12 cellular contexts compared by ENCODE assay signal in genomic region chr1:204103121-204103741, GRCh38. TPM values are rescaled to one million over a fixed set of nuclear protein-coding genes. Genes with fewer than 3 reads are reported as not detected.
A peak's percentile ranks its signal among the peaks of the same experiment; 100 is the strongest.
DNase-seq lines count a peak whose midpoint lies in the region; ATAC-seq, FAIRE-seq and TF ChIP-seq lines count a peak whose summit lies in the region.
"Had no signal": no experiment of that assay in that cellular context is flagged by ENCODE, and none has a peak within 500 bp of the region (broad histone marks: within the 10 kb centered on the region; RNA-seq: fewer than 3 reads in every experiment).

No MANE protein-coding gene starts in this region.

- no peaks in the 10 kb centered on the region for H3K36me3 ChIP-seq in CD8-positive, alpha-beta memory T cell (ENCODE audit: insufficient read depth, low read length)
- H3K36me3 ChIP-seq in PC-3 (ENCODE audit: low read depth, low read length) (no peaks in the 10 kb centered on the region), H1 (ENCODE audit: control insufficient read depth in 2 of 4, insufficient read depth in 4 of 4, low read length in 3 of 4) (no peaks in the 10 kb centered on the region), pancreas (no peaks in the 10 kb centered on the region)

- no peak overlapping the region for H3K14ac ChIP-seq in H1 (ENCODE audit: insufficient read length)

- DNase-seq in CD8-positive, alpha-beta memory T cell = no peak
- no peak for DNase-seq in PC-3
- no peak for DNase-seq in H1 (ENCODE audit: low read depth in 1 of 2, low spot score in 2 of 2)
- DNase-seq in pancreas = no peak
- DNase-seq in GM13976 (ENCODE audit: low spot score) = no peak
- no peak for DNase-seq in D721Med (ENCODE audit: insufficient read length, low spot score)
- DNase-seq: erythroblast, MV-4-11, naive B cell had no signal

- peaks cover 90% of the 10 kb centered on the region for H3K79me2 ChIP-seq in PC-3 (ENCODE audit: low read length)
- peaks cover 37 to 99% of the 10 kb centered on the region in 2 experiments for H3K79me2 ChIP-seq in H1 (ENCODE audit: control insufficient read depth in 1 of 2, insufficient read depth in 2 of 2, low read length in 2 of 2)

- H4K91ac ChIP-seq in H1 (replicated peaks; ENCODE audit: insufficient read length, low read length) = no peak overlapping the region

- no peak overlapping the region for H3K4me3 ChIP-seq in CD8-positive, alpha-beta memory T cell (ENCODE audit: low read length)
- peak overlapping the region; percentile 38; the same call in 1 of the 2 replicates for H3K4me3 ChIP-seq in PC-3 (ENCODE audit: low read length)
- H3K4me3 ChIP-seq in H1 (ENCODE audit: extremely low read depth in 1 of 4, insufficient read depth in 2 of 4, low read depth in 3 of 4, low read length in 4 of 4) = no peak overlapping the region
- H3K4me3 ChIP-seq in pancreas = no peak overlapping the region

- peaks cover 45 to 62% (median 55%) of the 10 kb centered on the region in 3 donors for H3K4me1 Mint-ChIP-seq in CD8-positive, alpha-beta memory T cell

- peaks cover 39% of the 10 kb centered on the region for H3K79me1 ChIP-seq in H1 (ENCODE audit: low read depth, low read length)

- H3K18ac ChIP-seq in H1 (ENCODE audit: extremely low read depth, low read length) = no peak overlapping the region

- no peaks in the 10 kb centered on the region for H4K20me1 ChIP-seq in PC-3 (ENCODE audit: low read length)
- H4K20me1 ChIP-seq in H1 (replicated peaks in 1 of 2; ENCODE audit: control insufficient read depth in 1 of 2, insufficient read depth in 2 of 2, low read length in 2 of 2) = peaks cover 42 to 48% of the 10 kb centered on the region in 2 experiments

- TF ChIP-seq CTCF in PC-3 (conservative IDR thresholded peaks at IDR 0.05; ENCODE audit: low read depth, low read length) (no peak), H1 (IDR thresholded peaks at IDR 0.05; ENCODE audit: control extremely low read depth in 1 of 3, insufficient read depth in 1 of 3, low read depth in 1 of 3, low read length in 3 of 3) (no peak), pancreas (IDR thresholded peaks at IDR 0.05) (no peak), GM13976 (IDR thresholded peaks at IDR 0.05; ENCODE audit: borderline replicate concordance, control extremely low read depth, extremely low read depth, insufficient read depth, missing control alignments) (no peak), D721Med (IDR thresholded peaks at IDR 0.05; ENCODE audit: insufficient read depth, missing control alignments) (no peak)

- H3K27ac ChIP-seq in CD8-positive, alpha-beta memory T cell (ENCODE audit: low read depth, low read length) = peak overlapping the region; percentile 54
- H3K27ac ChIP-seq in PC-3 (ENCODE audit: low read length) = peak overlapping the region; percentile 97
- H3K27ac ChIP-seq in H1 (ENCODE audit: low read depth, low read length) = no peak overlapping the region
- peak overlapping the region in 3 of 4 donors; percentile 24 to 52 (median 31) for H3K27ac ChIP-seq in pancreas

- no peaks in the 10 kb centered on the region for H3K9me3 Mint-ChIP-seq in CD8-positive, alpha-beta memory T cell
- H3K9me3 Mint-ChIP-seq: naive B cell had no signal

- POLR2A ChIA-PET in CD8-positive, alpha-beta memory T cell (lab: Charles Lee) = no interaction called here
- POLR2A ChIA-PET in PC-3 (lab: Charles Lee; ENCODE audit: unreplicated experiment) (no interaction called here), H1 (lab: Charles Lee; ENCODE audit: partially characterized antibody) (interaction anchor here (1.3 to 2.8 kb wide), 2 partner anchors 24 to 29 kb away, joined by 5 to 12 read pairs; no protein-coding TSS in a partner anchor)

- H3F3A ChIP-seq in PC-3 (ENCODE audit: low read length, unreplicated experiment) = peaks cover 16% of the 10 kb centered on the region

- H2BK15ac ChIP-seq in H1 (ENCODE audit: low read length) = 0 out of 2 replicates have a peak overlapping the region, but pooled peaks have one; percentile 0

- TF ChIP-seq EP300 in H1 (IDR thresholded peaks at IDR 0.05; ENCODE audit: borderline replicate concordance in 1 of 2, low read depth in 2 of 2, low read length in 2 of 2) = no peak

- no peaks in the 10 kb centered on the region for H3K27me3 Mint-ChIP-seq in CD8-positive, alpha-beta memory T cell

- FAIRE-seq in H1 (lab: Jason Lieb, UNC) (no peak), pancreas (lab: Jason Lieb, UNC) (no peak), D721Med (lab: Jason Lieb, UNC) (no peak)
- FAIRE-seq: G401.6 had no signal

- H3K56ac ChIP-seq in H1 (replicated peaks; ENCODE audit: insufficient read length, low read depth, low read length) = no peak overlapping the region

- peak overlapping the region; percentile 12 to 87 (median 78) for H3K4me3 Mint-ChIP-seq in CD8-positive, alpha-beta memory T cell

- in situ Hi-C loops in GM13976 (cut with MboI; ENCODE audit: low sequenced_read_pairs, unreplicated experiment) = no loop called here

- no peaks in the 10 kb centered on the region for H3K9me3 ChIP-seq in CD8-positive, alpha-beta memory T cell (ENCODE audit: low read length)
- H3K9me3 ChIP-seq in PC-3 (ENCODE audit: low read length) (no peaks in the 10 kb centered on the region), H1 (ENCODE audit: insufficient read depth in 2 of 2, low read depth in 1 of 2, low read length in 1 of 2) (no peaks in the 10 kb centered on the region), pancreas (no peaks in the 10 kb centered on the region)

- H2BK5ac ChIP-seq in H1 (ENCODE audit: low read depth, low read length) = peak overlapping the region; percentile 14; the same call in 1 of the 2 replicates

- H2BK120ac ChIP-seq in H1 (replicated peaks; ENCODE audit: low read depth, low read length) = no peak overlapping the region

- H3K23me2 ChIP-seq in H1 (ENCODE audit: low read depth, low read length) = no peaks in the 10 kb centered on the region; the same call in 1 of the 2 replicates

- no peak overlapping the region for H2AFZ ChIP-seq in PC-3 (ENCODE audit: low read length)
- H2AFZ ChIP-seq in H1 (ENCODE audit: low read length) = no peak overlapping the region

- 81% methylated on average over 4 of the region's 4 CpGs; no CpG with 5 or more reads in 1 of the 2 experiments for WGBS in H1 (ENCODE audit: extremely low coverage in 1 of 2, insufficient coverage in 1 of 2, insufficient read length in 1 of 2, insufficient replicate concordance in 2 of 2, low coverage in 1 of 2, low lambda C conversion rate in 2 of 2, missing lambda C conversion rate in 1 of 2), 2 experiments
- WGBS in pancreas, 2 donors = 71 to 74% methylated on average over 4 of the region's 4 CpGs

- H2BK12ac ChIP-seq in H1 (ENCODE audit: low read depth, low read length) = peak overlapping the region; percentile 1; the same call in 1 of the 2 replicates

- H2BK20ac ChIP-seq in H1 (ENCODE audit: low read length) = peak overlapping the region; percentile 63; the same call in 1 of the 2 replicates

- peak overlapping the region; percentile 17 for H3K4ac ChIP-seq in H1 (replicated peaks; ENCODE audit: insufficient read length, low read depth, low read length)

- no peak for TF ChIP-seq POLR2A in H1 (IDR thresholded peaks at IDR 0.05; ENCODE audit: control extremely low read depth in 1 of 2, low read depth in 2 of 2, low read length in 2 of 2)

- TSS peak; percentile 49 for BruUV-seq in PC-3 (replicated peaks; lab: Mats Ljungman, UMichigan)

- peak overlapping the region; percentile 82 for H3K9ac ChIP-seq in PC-3 (ENCODE audit: low read length)
- H3K9ac ChIP-seq in H1 (replicated peaks in 1 of 4; ENCODE audit: extremely low read depth in 1 of 4, low read depth in 3 of 4, low read length in 3 of 4) = no peak overlapping the region

- no peak overlapping the region; the same call in 1 of the 2 replicates for H2AK5ac ChIP-seq in H1 (ENCODE audit: low read depth, low read length)

- TF ChIP-seq RAD21 in H1 (IDR thresholded peaks at IDR 0.05 in 1 of 2, conservative IDR thresholded peaks at IDR 0.05 in 1 of 2; ENCODE audit: low read depth in 2 of 2, low read length in 2 of 2) = no peak

- H3K36me3 Mint-ChIP-seq in CD8-positive, alpha-beta memory T cell = no peaks in the 10 kb centered on the region
- H3K36me3 Mint-ChIP-seq: naive B cell had no signal

- H4K5ac ChIP-seq in H1 (ENCODE audit: insufficient read length, low read depth, low read length) = no peak overlapping the region

- ATAC-seq in PC-3 (peak; percentile 1; the same call in 1 of the 2 replicates), pancreas (peak in 1 of 4 donors; percentile 5), HG02798 (IDR thresholded peaks at IDR 0.05; ENCODE audit: poor library complexity, unreplicated experiment) (no peak), HG03439 (IDR thresholded peaks at IDR 0.05; ENCODE audit: unreplicated experiment) (no peak)

- peaks cover 42% of the 10 kb centered on the region for H3K4me1 ChIP-seq in CD8-positive, alpha-beta memory T cell (ENCODE audit: insufficient read depth, low read length)
- peaks cover 58% of the 10 kb centered on the region for H3K4me1 ChIP-seq in PC-3 (ENCODE audit: insufficient read depth, low read length)
- H3K4me1 ChIP-seq in H1 (replicated peaks in 1 of 4; ENCODE audit: control insufficient read depth in 3 of 4, insufficient read depth in 4 of 4, low read length in 3 of 4) = peaks cover 26 to 56% (median 34%) of the 10 kb centered on the region in 4 experiments
- peaks cover 6 to 30% (median 20%) of the 10 kb centered on the region in 3 donors for H3K4me1 ChIP-seq in pancreas

- CTCF ChIA-PET in CD8-positive, alpha-beta memory T cell (lab: Charles Lee) = interaction anchor here (1.2 kb wide), 1 partner anchor 26 kb away, joined by 6 read pairs; no protein-coding TSS in a partner anchor
- CTCF ChIA-PET in PC-3 (lab: Charles Lee) = interaction anchor here (1.1 to 1.2 kb wide), 2 partner anchors 23 to 29 kb away, joined by 3 read pairs; no protein-coding TSS in a partner anchor
- CTCF ChIA-PET in H1 (lab: Charles Lee; ENCODE audit: partially characterized antibody) = interaction anchor here (1.0 to 2.3 kb wide), 9 partner anchors 10 to 230 kb away, joined by 3 to 11 read pairs (median 4); no protein-coding TSS in a partner anchor

- H3K9me2 ChIP-seq in PC-3 (replicated peaks; ENCODE audit: low read length) = no peaks in the 10 kb centered on the region

- H3K27me3 ChIP-seq in CD8-positive, alpha-beta memory T cell (ENCODE audit: insufficient read depth, low read length, poor library complexity, severe bottlenecking) = no peaks in the 10 kb centered on the region
- H3K27me3 ChIP-seq in PC-3 (ENCODE audit: low read length) = no peaks in the 10 kb centered on the region
- H3K27me3 ChIP-seq in H1 (replicated peaks in 1 of 4; ENCODE audit: control insufficient read depth in 3 of 4, extremely low read depth in 1 of 4, insufficient read depth in 3 of 4, low read length in 3 of 4) = no peaks in the 10 kb centered on the region
- H3K27me3 ChIP-seq in pancreas = no peaks in the 10 kb centered on the region

- peak overlapping the region; percentile 73 for H3K4me2 ChIP-seq in PC-3 (ENCODE audit: low read length)
- peak overlapping the region in 1 of 2 experiments; percentile 19; a peak in 2 of 4 replicates for H3K4me2 ChIP-seq in H1 (ENCODE audit: insufficient read depth in 1 of 2, low read depth in 2 of 2, low read length in 2 of 2)

- peak overlapping the region; percentile 74 to 98 (median 94) for H3K27ac Mint-ChIP-seq in CD8-positive, alpha-beta memory T cell

- intact Hi-C loops in PC-3 (cut with micrococcal nuclease) (loop anchor here (2.0 kb wide), 1 partner anchor 28 kb away; no protein-coding TSS in a partner anchor), pancreas (cut with DNase I) (no loop called here)

- H3K23ac ChIP-seq in H1 (ENCODE audit: insufficient read length) = no peak overlapping the region

- no peak overlapping the region for H4K8ac ChIP-seq in H1 (ENCODE audit: extremely low read depth, insufficient read depth, low read length)

RNA-seq across cellular contexts. Expression of gene SOX13, which starts 30.3 kb away (rescaled TPM):
- total RNA-seq in CD8-positive, alpha-beta memory T cell = 1 to 10 TPM; 3.1 TPM
- 5.5 TPM for polyA plus RNA-seq in CD8-positive, alpha-beta memory T cell
- 81.9 and 93.1 TPM in 2 replicates for total RNA-seq in PC-3 (2014; rRNA removed)
- total RNA-seq in H1 (2021; fragmentation: NEBNext Ultra II Directional; extraction: Animal tissue kit (Norgen Biotek cat#: 25700)) = 173 and 180 TPM in 2 replicates
- 113 and 169 TPM in 2 replicates for polyA plus RNA-seq in H1 (2011; rRNA removed)
- polyA plus RNA-seq in H1 (2011; cell fraction: cytosol; rRNA removed) = 96.2 TPM
- polyA plus RNA-seq in H1 (2011; cell fraction: nucleus; rRNA removed) = 219 TPM
- polyA plus RNA-seq in H1 (2012, experiment 1 of 2) = 59.8 to 90.9 TPM (median 83.4 TPM) in 4 replicates
- polyA plus RNA-seq in H1 (2012, experiment 2 of 2) = 63.6 TPM
- 44.3 TPM for polyA plus RNA-seq in H1 (2013, experiment 1 of 2)
- polyA plus RNA-seq in H1 (2013, experiment 2 of 2) = 44.2 TPM
- 81.6 and 128 TPM in 2 replicates for polyA minus RNA-seq in H1 (2011; rRNA and poly(A)+ RNA removed)
- 90.1 TPM for polyA minus RNA-seq in H1 (2011; cell fraction: cytosol; rRNA and poly(A)+ RNA removed)
- polyA minus RNA-seq in H1 (2011; cell fraction: nucleus; rRNA and poly(A)+ RNA removed) = 162 TPM
- total RNA-seq in pancreas = 10 to 100 TPM; 12.0 to 27.2 (median 18.0) TPM
- polyA plus RNA-seq in pancreas = 10 to 100 TPM; 16.9 to 17.1 TPM

RNA-seq across cellular contexts. Expression of gene ETNK2, which starts 48.6 kb away (rescaled TPM):
- total RNA-seq in CD8-positive, alpha-beta memory T cell = 1 to 10 TPM in 1 of 2 experiments, under 1 TPM in 1; 0.91 to 1.1 TPM
- 6.1 TPM for polyA plus RNA-seq in CD8-positive, alpha-beta memory T cell
- 24.5 and 37.1 TPM in 2 replicates for total RNA-seq in PC-3 (2014; rRNA removed)
- total RNA-seq in H1 (2021; fragmentation: NEBNext Ultra II Directional; extraction: Animal tissue kit (Norgen Biotek cat#: 25700)) = 20.1 and 23.1 TPM in 2 replicates
- polyA plus RNA-seq in H1 (2011; rRNA removed) = 24.5 and 26.7 TPM in 2 replicates
- polyA plus RNA-seq in H1 (2011; cell fraction: cytosol; rRNA removed) = 22.8 TPM
- 23.2 TPM for polyA plus RNA-seq in H1 (2011; cell fraction: nucleus; rRNA removed)
- polyA plus RNA-seq in H1 (2012, experiment 1 of 2) = 14.3 to 19.9 TPM (median 18.7 TPM) in 4 replicates
- 23.9 TPM for polyA plus RNA-seq in H1 (2012, experiment 2 of 2)
- polyA plus RNA-seq in H1 (2013, experiment 1 of 2) = 11.3 TPM
- polyA plus RNA-seq in H1 (2013, experiment 2 of 2) = 11.4 TPM
- 31.5 and 38.8 TPM in 2 replicates for polyA minus RNA-seq in H1 (2011; rRNA and poly(A)+ RNA removed)
- polyA minus RNA-seq in H1 (2011; cell fraction: cytosol; rRNA and poly(A)+ RNA removed) = 11.0 TPM
- 10.8 TPM for polyA minus RNA-seq in H1 (2011; cell fraction: nucleus; rRNA and poly(A)+ RNA removed)
- 1 to 10 TPM; 3.8 to 9.5 (median 6.9) TPM for total RNA-seq in pancreas
- polyA plus RNA-seq in pancreas = 10 to 100 TPM in 1 of 2 donors, 1 to 10 TPM in 1; 5.4 to 15.5 TPM
